12 cellular contexts compared by ENCODE assay signal in genomic region chr3:191246034-191246433, GRCh38. TPM values are rescaled to one million over a fixed set of nuclear protein-coding genes. Genes with fewer than 3 reads are reported as not detected.
DNase-seq lines count a peak whose midpoint lies in the region; ATAC-seq and TF ChIP-seq lines count a peak whose summit lies in the region.
"Not testable (repeated sequence)": the region's sequence is repeated elsewhere in the genome, so short reads cannot be mapped to it uniquely, and the experiment has no call there.
"Had no signal": no experiment of that assay in that cellular context is flagged by ENCODE, and none has a peak within 500 bp of the region (broad histone marks: within the 10 kb centered on the region; RNA-seq: fewer than 3 reads in every experiment).

No MANE protein-coding gene starts in this region.

- not testable (repeated sequence) for H3K36me3 ChIP-seq in spleen

- not testable (repeated sequence) for H3K9me3 ChIP-seq in spleen

- H3K27ac ChIP-seq in spleen = peak overlapping the region in 6 of 8 donors; percentile 12 to 77 (median 60)

- TF ChIP-seq CTCF in GM12865 (IDR thresholded peaks at IDR 0.05; ENCODE audit: insufficient read depth, low read depth, low read length, missing control alignments); spleen (IDR thresholded peaks at IDR 0.05 in 8 of 11, conservative IDR thresholded peaks at IDR 0.05 in 3 of 11): not testable (repeated sequence)

- ATAC-seq in GM19324 (IDR thresholded peaks at IDR 0.05; ENCODE audit: low FRiP score, unreplicated experiment) = peak; percentile 77
- ATAC-seq in GM21786 (IDR thresholded peaks at IDR 0.05; ENCODE audit: unreplicated experiment) = peak; percentile 73
- ATAC-seq in HG03060 (IDR thresholded peaks at IDR 0.05; ENCODE audit: low read depth, unreplicated experiment) = peak; percentile 39
- peak; percentile 37 for ATAC-seq in HG03575 (IDR thresholded peaks at IDR 0.05; ENCODE audit: extremely low read depth, insufficient number of reproducible peaks, low FRiP score, unreplicated experiment)
- ATAC-seq in Right ventricle myocardium superior (ENCODE audit: poor library complexity) = peak; percentile 66

- H3K4me3 ChIP-seq in GM12865 (ENCODE audit: low read depth, low read length); spleen: not testable (repeated sequence)

- 16 to 43% (median 28%) methylated on average over 5 of the region's 5 CpGs for WGBS in spleen, 5 donors

- peaks cover 0 to 31% (median 6%) of the 10 kb centered on the region in 6 donors for H3K4me1 ChIP-seq in spleen

- DNase-seq in GM12865 (ENCODE audit: low read depth) = peak; percentile 76
- peak; percentile 93 for DNase-seq in SIG-M5 treated with dmso at 0.1 percent for 504 hours (lab: John Stamatoyannopoulos, UW; ENCODE audit: unreplicated experiment)
- not testable (repeated sequence) for DNase-seq in Right ventricle myocardium superior, spleen

- H3K27me3 ChIP-seq in spleen (replicated peaks in 1 of 7) = not testable (repeated sequence)

- intact Hi-C loops in Right ventricle myocardium superior (cut with DNase I) (loop anchor here (10.0 kb wide), 2 partner anchors 79 to 149 kb away; partner anchors contain the start of gene CCDC50), spleen (cut with DNase I; ENCODE audit: low total_unique reads) (loop anchor here (10.0 kb wide), 1 partner anchor 139 kb away; no protein-coding TSS in a partner anchor)

- not testable (repeated sequence) for TF ChIP-seq POLR2A in spleen (IDR thresholded peaks at IDR 0.05)

RNA-seq across cellular contexts. Expression of gene OSTN, which starts 47.0 kb away (rescaled TPM):
- not detected for total RNA-seq in Right ventricle myocardium superior
- not detected for total RNA-seq in spleen
- polyA plus RNA-seq in spleen = under 1 TPM in 1 of 3 donors, not detected in 2; 0.03 TPM
- total RNA-seq: CD8-positive, alpha-beta T cell; LHCN-M2; lower leg skin; thoracic aorta had no signal
